Comparison of ENCODE assay signal across 23 cellular contexts in the genomic region with DNA sequence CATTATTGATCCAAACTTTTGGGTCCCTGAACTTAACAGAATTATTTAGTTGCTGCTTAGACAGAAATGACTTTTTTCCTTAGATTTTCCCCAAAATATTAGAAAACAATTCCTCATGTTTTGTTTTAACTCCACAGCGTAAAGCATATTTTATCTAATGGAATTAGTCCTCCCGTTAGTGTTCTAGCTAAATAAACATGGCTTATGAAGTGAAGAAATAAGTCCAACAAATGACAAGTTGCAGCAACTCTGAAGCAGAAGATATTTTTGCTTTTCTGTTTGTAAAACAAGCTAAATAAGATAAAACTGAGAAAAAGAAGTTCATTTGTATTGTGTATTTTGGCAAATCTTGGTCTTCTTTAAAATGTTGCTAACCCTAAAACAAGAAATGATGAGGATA. TPM values are rescaled to one million over a fixed set of nuclear protein-coding genes. Genes with fewer than 3 reads are reported as not detected.
DNase-seq lines count a peak whose midpoint lies in the region; ATAC-seq and TF ChIP-seq lines count a peak whose summit lies in the region.
"Had no signal": no experiment of that assay in that cellular context is flagged by ENCODE, and none has a peak within 500 bp of the region (broad histone marks: within the 10 kb centered on the region; RNA-seq: fewer than 3 reads in every experiment).

No MANE protein-coding gene starts in this region.

- 35 to 36% methylated on average over 2 of the region's 2 CpGs for WGBS in thyroid gland, 2 donors

- H3K36me3 ChIP-seq in SK-N-MC (ENCODE audit: insufficient read depth, low read length) (peaks cover 9% of the 10 kb centered on the region), thyroid gland (no peaks in the 10 kb centered on the region)
- H3K36me3 ChIP-seq: colonic mucosa, spleen, suprapubic skin had no signal

- intact Hi-C loops in dorsolateral prefrontal cortex (cut with DNase I) (no loop called here), thyroid gland (cut with DNase I) (no loop called here)

- peaks cover 71% of the 10 kb centered on the region in 2 donors for H3K4me1 ChIP-seq in thyroid gland
- H3K4me1 ChIP-seq: colonic mucosa had no signal

- H3K9ac ChIP-seq in SK-N-MC (ENCODE audit: insufficient read length): no peak overlapping the region

- peaks cover 63% of the 10 kb centered on the region for H3K4me1 Mint-ChIP-seq in nephron
- H3K4me1 Mint-ChIP-seq: GM23338 had no signal

- H3K36me3 Mint-ChIP-seq in nephron (ENCODE audit: low read depth): peaks cover 31% of the 10 kb centered on the region

- H3K27ac Mint-ChIP-seq in nephron: peak overlapping the region in 2 of 3 experiments; percentile 64 to 67
- H3K27ac Mint-ChIP-seq: activated T-cell treated with anti-CD3 and anti-CD28 coated beads, Interleukin-2, amount 50 U/mL, for 24 hours; CD4-positive, alpha-beta T cell; GM23338; progenitor cell of endocrine pancreas; stimulated activated effector memory CD8-positive, alpha-beta T cell treated with anti-CD3 and anti-CD28 coated beads, Interleukin-12 subunit alpha, Interleukin-12 subunit beta, amount 100 ng/mL, for 72 hours had no signal

- H3K27ac ChIP-seq in SK-N-MC (peak overlapping the region; percentile 71; the same call in 1 of the 2 replicates), dorsolateral prefrontal cortex (peak overlapping the region in 51 of 59 donors; percentile 2 to 99 (median 63)), thyroid gland (peak overlapping the region; percentile 38 to 67 (median 41))
- H3K27ac ChIP-seq: colonic mucosa, RWPE1, spleen, suprapubic skin had no signal

- TF ChIP-seq CTCF in dorsolateral prefrontal cortex (IDR thresholded peaks at IDR 0.05 in 54 of 56, conservative IDR thresholded peaks at IDR 0.05 in 2 of 56; ENCODE audit: low read depth in 1 of 56, partially characterized antibody in 56 of 56) (no peak), nephron (IDR thresholded peaks at IDR 0.05; ENCODE audit: unreplicated experiment in 3 of 3) (no peak), thyroid gland (IDR thresholded peaks at IDR 0.05) (no peak)

- H3K27me3 ChIP-seq in dorsolateral prefrontal cortex (no peaks in the 10 kb centered on the region), thyroid gland (no peaks in the 10 kb centered on the region)
- H3K27me3 ChIP-seq: colonic mucosa, spleen, suprapubic skin had no signal

- DNase-seq in SK-N-MC (ENCODE audit: low read depth, low spot score) (no peak), dorsolateral prefrontal cortex (no peak), thyroid gland (no peak), RPMI8226 (no peak)
- DNase-seq: activated CD4-positive, alpha-beta T cell treated with anti-CD3 and anti-CD28 coated beads for 4 hours; activated naive CD4-positive, alpha-beta T cell; activated T-cell treated with anti-CD3 and anti-CD28 coated beads, Interleukin-2, amount 50 U/mL, for 24 hours; CD4-positive, alpha-beta T cell; colonic mucosa; head of caudate nucleus; NCI-H1092; NCI-H187; NCI-H69; spleen; stimulated activated CD4-positive, alpha-beta T cell treated with anti-CD3 and anti-CD28 coated beads, Interleukin-2, amount 100 ng/mL, for 48 hours had no signal

- H3K4me3 ChIP-seq in SK-N-MC (no peak overlapping the region), dorsolateral prefrontal cortex (peak overlapping the region in 19 of 59 donors; percentile 0 to 36 (median 11)), thyroid gland (replicated peaks in 1 of 3) (no peak overlapping the region)
- H3K4me3 ChIP-seq: colonic mucosa, GM23338, spleen, suprapubic skin had no signal

- no peaks in the 10 kb centered on the region for H3K9me3 Mint-ChIP-seq in nephron
- H3K9me3 Mint-ChIP-seq: activated T-cell treated with anti-CD3 and anti-CD28 coated beads, Interleukin-2, amount 50 U/mL, for 24 hours; CD4-positive, alpha-beta T cell; GM23338; stimulated activated effector memory CD8-positive, alpha-beta T cell treated with anti-CD3 and anti-CD28 coated beads, Interleukin-12 subunit alpha, Interleukin-12 subunit beta, amount 100 ng/mL, for 72 hours had no signal

- H3K9me3 ChIP-seq in SK-N-MC (ENCODE audit: low read depth, low read length): no peaks in the 10 kb centered on the region
- H3K9me3 ChIP-seq in thyroid gland: no peaks in the 10 kb centered on the region
- H3K9me3 ChIP-seq: colonic mucosa, spleen, suprapubic skin had no signal

- ATAC-seq in GM18907 (IDR thresholded peaks at IDR 0.05; ENCODE audit: unreplicated experiment) (no peak), GM19023 (IDR thresholded peaks at IDR 0.05; ENCODE audit: unreplicated experiment) (no peak)
- ATAC-seq: GM23338 had no signal

- peaks cover 13% of the 10 kb centered on the region for H3K27me3 Mint-ChIP-seq in nephron (ENCODE audit: low read depth)
- H3K27me3 Mint-ChIP-seq: activated T-cell treated with anti-CD3 and anti-CD28 coated beads, Interleukin-2, amount 50 U/mL, for 24 hours; CD4-positive, alpha-beta T cell had no signal

- peak overlapping the region in 2 of 3 experiments; percentile 2 to 28 for H3K4me3 Mint-ChIP-seq in nephron
- H3K4me3 Mint-ChIP-seq: activated T-cell treated with anti-CD3 and anti-CD28 coated beads, Interleukin-2, amount 50 U/mL, for 24 hours; CD4-positive, alpha-beta T cell; GM23338; stimulated activated effector memory CD8-positive, alpha-beta T cell treated with anti-CD3 and anti-CD28 coated beads, Interleukin-12 subunit alpha, Interleukin-12 subunit beta, amount 100 ng/mL, for 72 hours had no signal

- TF ChIP-seq POLR2A in thyroid gland (IDR thresholded peaks at IDR 0.05): no peak

RNA-seq across cellular contexts. Expression of a gene that starts 12.3 kb away (rescaled TPM):
- 100 to 1,000 TPM in 40 of 120 experiments, 10 to 100 TPM in 80; 63.0 to 203 (median 91.8) TPM for total RNA-seq in dorsolateral prefrontal cortex
- total RNA-seq in thyroid gland: 100 to 1,000 TPM; 105 to 149 (median 118) TPM
